10 cellular contexts compared by ENCODE assay signal in the genomic region with DNA sequence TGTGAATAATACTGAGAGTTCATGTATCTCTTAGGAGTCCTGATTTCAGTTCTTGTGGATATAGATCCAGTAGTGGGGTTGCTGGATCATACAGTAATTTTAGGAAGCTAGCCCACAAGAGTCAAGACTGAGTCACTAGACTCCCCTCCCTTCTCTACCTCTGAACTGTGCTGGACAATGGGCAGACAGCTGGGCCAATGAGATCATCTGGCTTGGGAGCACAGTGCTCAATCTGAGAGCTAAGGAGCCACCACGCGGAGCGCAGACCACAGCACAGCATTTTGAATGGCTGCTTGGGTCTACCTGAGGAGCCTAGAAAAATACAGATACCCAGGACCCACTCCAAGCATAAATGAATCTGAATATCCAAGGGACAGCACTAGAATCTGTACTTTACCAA. TPM values are rescaled to one million over a fixed set of nuclear protein-coding genes. Genes with fewer than 3 reads are reported as not detected.
"Had no signal": no experiment of that assay in that cellular context is flagged by ENCODE, and none has a peak within 500 bp of the region (broad histone marks: within the 10 kb centered on the region; RNA-seq: fewer than 3 reads in every experiment).

No MANE protein-coding gene starts in this region.

- H3K27ac ChIP-seq: stomach had no signal

- H3K27me3 ChIP-seq: stomach had no signal

- H3K4me3 ChIP-seq: lung, stomach had no signal

- DNase-seq: activated CD4-positive, CD25-positive, alpha-beta regulatory T cell; activated CD8-positive, alpha-beta memory T cell treated with anti-CD3 and anti-CD28 coated beads, Interleukin-2, amount 10 ng/mL, durations not matched to agents 7 days and 5 days; activated gamma-delta T cell treated with Interleukin-2 at 50 U/mL for 16 hours; activated naive CD8-positive, alpha-beta T cell treated with anti-CD3 and anti-CD28 coated beads for 36 hours; activated T-cell treated with anti-CD3 and anti-CD28 coated beads, Interleukin-2, amount 50 U/mL, for 4 hours; left colon; natural killer cell; stimulated activated CD4-positive, alpha-beta T cell treated with anti-CD3 and anti-CD28 coated beads, Interleukin-4, amount 100 ng/mL, for 4 hours; stomach had no signal

- H3K9me3 ChIP-seq: stomach had no signal

- ATAC-seq: activated CD8-positive, alpha-beta memory T cell treated with anti-CD3 and anti-CD28 coated beads, Interleukin-2, amount 10 ng/mL, durations not matched to agents 7 days and 5 days; activated T-cell treated with anti-CD3 and anti-CD28 coated beads, Interleukin-2, amount 50 U/mL, for 4 hours; left colon; natural killer cell had no signal

- H3K4me1 ChIP-seq: stomach had no signal

- H3K36me3 ChIP-seq: stomach had no signal

RNA-seq across cellular contexts. Expression of gene WNT5A, which starts 32.5 kb away (rescaled TPM):
- total RNA-seq: activated naive CD8-positive, alpha-beta T cell treated with anti-CD3 and anti-CD28 coated beads for 36 hours; natural killer cell had no signal
